Comparison of ENCODE assay signal across 14 cellular contexts in the genomic region with DNA sequence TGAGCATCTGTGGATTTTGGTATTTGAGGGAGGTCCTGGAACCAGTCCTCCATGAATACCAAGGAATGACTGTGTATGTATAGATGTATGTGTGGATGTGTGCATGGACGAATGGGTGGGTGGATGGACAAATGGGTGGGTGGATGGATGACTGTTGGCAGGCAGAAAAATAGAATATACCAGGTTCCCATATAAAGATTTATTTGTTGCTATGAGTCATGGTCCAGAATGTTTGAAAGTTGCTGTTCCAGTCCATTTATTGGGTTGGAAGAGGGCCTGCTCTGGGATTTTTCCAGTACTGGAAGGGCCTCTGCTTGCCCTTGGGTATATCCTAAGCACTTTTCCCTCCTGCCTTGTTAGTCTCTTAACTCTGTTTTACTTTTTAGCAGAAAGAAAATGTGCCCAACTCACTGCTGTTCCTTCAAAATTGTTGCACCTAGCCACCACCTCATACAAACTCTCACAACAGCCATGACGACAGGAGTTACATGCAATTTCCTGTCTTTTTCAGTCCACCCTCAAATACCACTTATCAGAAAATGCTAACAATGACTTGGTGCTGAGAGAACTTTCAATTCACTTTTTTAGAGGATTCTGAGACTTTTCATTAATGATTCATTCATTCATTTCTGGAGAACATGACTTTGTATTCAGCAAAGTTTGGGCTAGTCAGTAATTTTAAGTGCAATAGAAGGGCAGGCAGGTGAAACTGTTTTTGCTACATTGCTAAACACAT.
A peak's percentile ranks its signal among the peaks of the same experiment; 100 is the strongest.
DNase-seq lines count a peak whose midpoint lies in the region; ATAC-seq and TF ChIP-seq lines count a peak whose summit lies in the region.
"Had no signal": no experiment of that assay in that cellular context is flagged by ENCODE, and none has a peak within 500 bp of the region (broad histone marks: within the 10 kb centered on the region; RNA-seq: fewer than 3 reads in every experiment).

No MANE protein-coding gene starts in this region.

- H3K36me3 ChIP-seq in BLaER1 (no peaks in the 10 kb centered on the region), Loucy (ENCODE audit: insufficient read depth, low read length) (no peaks in the 10 kb centered on the region), mesenchymal stem cell (ENCODE audit: control insufficient read depth in 1 of 2, insufficient read depth in 2 of 2, low read depth in 1 of 2, low read length in 2 of 2) (no peaks in the 10 kb centered on the region)
- H3K36me3 ChIP-seq: esophagus muscularis mucosa had no signal

- no peak overlapping the region for H2BK5ac ChIP-seq in mesenchymal stem cell (ENCODE audit: low read depth, low read length, poor library complexity, severe bottlenecking)

- CTCF ChIA-PET in T-cell (lab: Charles Lee), result no interaction called here

- in situ Hi-C loops in G401 (cut with HindIII; ENCODE audit: low sequenced_read_pairs), result no loop called here

- no peak overlapping the region for H3K14ac ChIP-seq in mesenchymal stem cell (ENCODE audit: low read length in 2 of 2)

- H2BK15ac ChIP-seq in mesenchymal stem cell (ENCODE audit: low read depth, poor library complexity, severe bottlenecking), result no peak overlapping the region

- no peak overlapping the region for H3K4me3 Mint-ChIP-seq in T-cell
- H3K4me3 Mint-ChIP-seq: activated CD4-positive, alpha-beta memory T cell treated with anti-CD3 and anti-CD28 coated beads, Interleukin-2, amount 10 ng/mL, durations not matched to agents 7 days and 5 days; CD4-positive, alpha-beta T cell had no signal

- H3K27ac ChIP-seq in BLaER1 (no peak overlapping the region), mesenchymal stem cell (ENCODE audit: low read length, poor library complexity, severe bottlenecking) (no peak overlapping the region), caudate nucleus (ENCODE audit: low read depth, low read length) (no peak overlapping the region)
- H3K27ac ChIP-seq: esophagus muscularis mucosa had no signal

- peaks cover 42% of the 10 kb centered on the region for H3K4me1 ChIP-seq in BLaER1
- H3K4me1 ChIP-seq in Loucy (ENCODE audit: insufficient read depth, low read length, poor library complexity, severe bottlenecking), result peaks cover 54% of the 10 kb centered on the region
- H3K4me1 ChIP-seq in mesenchymal stem cell (ENCODE audit: control insufficient read depth, insufficient read depth, low read depth, low read length), result peaks cover 16% of the 10 kb centered on the region

- no peak overlapping the region for H2BK120ac ChIP-seq in mesenchymal stem cell (ENCODE audit: low read depth, low read length)

- 62% methylated on average over 2 of the region's 2 CpGs for WGBS in mesenchymal stem cell

- no peak overlapping the region for H3K23ac ChIP-seq in mesenchymal stem cell (ENCODE audit: low read length in 2 of 2)

- no peaks in the 10 kb centered on the region for H3K9me2 ChIP-seq in Loucy (replicated peaks; ENCODE audit: low read depth, low read length)

- no peak overlapping the region; the same call in 1 of the 2 replicates for H2AFZ ChIP-seq in Loucy (ENCODE audit: low read length)
- H2AFZ ChIP-seq in mesenchymal stem cell (ENCODE audit: low read depth, low read length), result no peak overlapping the region

- no peaks in the 10 kb centered on the region for H3K9me3 ChIP-seq in BLaER1
- no peaks in the 10 kb centered on the region for H3K9me3 ChIP-seq in Loucy (ENCODE audit: insufficient read depth, low read depth, low read length)
- H3K9me3 ChIP-seq in mesenchymal stem cell (ENCODE audit: control insufficient read depth, low read length), result no peaks in the 10 kb centered on the region
- H3K9me3 ChIP-seq: esophagus muscularis mucosa had no signal

- no peak overlapping the region for H3K4ac ChIP-seq in mesenchymal stem cell (ENCODE audit: low read depth in 1 of 2, low read length in 2 of 2)

- peaks cover 31 to 36% (median 33%) of the 10 kb centered on the region in 3 donors for H3K4me1 Mint-ChIP-seq in T-cell

- peaks cover 0 to under 1% (median under 1%) of the 10 kb centered on the region in 3 donors for H3K9me3 Mint-ChIP-seq in T-cell
- H3K9me3 Mint-ChIP-seq: CD4-positive, alpha-beta T cell had no signal

- H4K20me1 ChIP-seq in BLaER1 (no peaks in the 10 kb centered on the region), Loucy (ENCODE audit: insufficient read depth, low read length, poor library complexity, severe bottlenecking) (no peaks in the 10 kb centered on the region)

- H3K4me2 ChIP-seq in BLaER1 (peak overlapping the region; percentile 26; the same call in 1 of the 2 replicates), Loucy (ENCODE audit: low read depth, low read length, poor library complexity, severe bottlenecking) (peak overlapping the region; percentile 9), mesenchymal stem cell (ENCODE audit: low read length, poor library complexity, severe bottlenecking) (no peak overlapping the region)

- H4K91ac ChIP-seq in mesenchymal stem cell (ENCODE audit: low read length), result no peak overlapping the region

- H3F3A ChIP-seq in Loucy (ENCODE audit: low read depth), result no peaks in the 10 kb centered on the region

- H3K27me3 ChIP-seq in BLaER1 (no peaks in the 10 kb centered on the region), Loucy (ENCODE audit: insufficient read depth, low read length, poor library complexity, severe bottlenecking) (no peaks in the 10 kb centered on the region), mesenchymal stem cell (ENCODE audit: control insufficient read depth in 1 of 2, insufficient read depth in 1 of 2, low read length in 2 of 2) (no peaks in the 10 kb centered on the region)
- H3K27me3 ChIP-seq: esophagus muscularis mucosa had no signal

- no peak overlapping the region for H3K27ac Mint-ChIP-seq in T-cell
- H3K27ac Mint-ChIP-seq: activated CD4-positive, alpha-beta memory T cell treated with anti-CD3 and anti-CD28 coated beads, Interleukin-2, amount 10 ng/mL, durations not matched to agents 7 days and 5 days; CD4-positive, alpha-beta T cell; progenitor cell of endocrine pancreas had no signal

- no peak overlapping the region for H4K8ac ChIP-seq in mesenchymal stem cell (ENCODE audit: low read length)

- H3K4me3 ChIP-seq in BLaER1 (no peak overlapping the region), Loucy (ENCODE audit: low read length, poor library complexity, severe bottlenecking) (no peak overlapping the region), mesenchymal stem cell (ENCODE audit: insufficient read depth in 1 of 2, low read depth in 1 of 2, low read length in 2 of 2) (peak overlapping the region in 1 of 2 experiments; percentile 22)
- H3K4me3 ChIP-seq: esophagus muscularis mucosa had no signal

- no peaks in the 10 kb centered on the region for H3K27me3 Mint-ChIP-seq in T-cell
- H3K27me3 Mint-ChIP-seq: CD4-positive, alpha-beta T cell; progenitor cell of endocrine pancreas had no signal

- no peak for TF ChIP-seq CTCF in Loucy (conservative IDR thresholded peaks at IDR 0.05; ENCODE audit: low read length)

- POLR2A ChIA-PET in T-cell (lab: Charles Lee), result no interaction called here

- no peak overlapping the region for H2AK5ac ChIP-seq in mesenchymal stem cell (ENCODE audit: low read length, severe bottlenecking)

- no peaks in the 10 kb centered on the region for H3K36me3 Mint-ChIP-seq in T-cell

- H2BK12ac ChIP-seq in mesenchymal stem cell (ENCODE audit: low read length in 2 of 2), result no peak overlapping the region

- peak overlapping the region in 1 of 2 experiments; percentile 38 for H3K18ac ChIP-seq in mesenchymal stem cell (ENCODE audit: low read depth in 1 of 2, low read length in 2 of 2)

- H3K9ac ChIP-seq in BLaER1, result no peak overlapping the region
- no peak overlapping the region for H3K9ac ChIP-seq in Loucy (ENCODE audit: low read depth, low read length, poor library complexity, severe bottlenecking)
- H3K9ac ChIP-seq in mesenchymal stem cell (ENCODE audit: low read length), result peak overlapping the region; percentile 22

- no peaks in the 10 kb centered on the region for H3K79me1 ChIP-seq in mesenchymal stem cell (replicated peaks; ENCODE audit: low read length, poor library complexity, severe bottlenecking)

- ATAC-seq in GM18870 (IDR thresholded peaks at IDR 0.05; ENCODE audit: unreplicated experiment) (peak; percentile 37), HG03439 (IDR thresholded peaks at IDR 0.05; ENCODE audit: unreplicated experiment) (no peak), T-cell (replicated peaks in 1 of 4) (no peak)

- DNase-seq in mesenchymal stem cell (peak; percentile 26), T-cell (no peak), caudate nucleus (lab: John Stamatoyannopoulos, UW) (no peak), G401 (ENCODE audit: low spot score) (no peak)
- DNase-seq: activated CD4-positive, alpha-beta memory T cell treated with anti-CD3 and anti-CD28 coated beads, Interleukin-2, amount 10 ng/mL, durations not matched to agents 7 days and 5 days; anterior cingulate cortex; CD4-positive, alpha-beta T cell; NCI-H2227 treated with DMSO at 0.1 percent for 48 hours had no signal

- H3K79me2 ChIP-seq in Loucy (ENCODE audit: insufficient read depth, low read length), result no peaks in the 10 kb centered on the region
